ENCODE assay signal across 30 cellular contexts in genomic region chr7:2383543-2384274, GRCh38. TPM values are rescaled to one million over a fixed set of nuclear protein-coding genes. Genes with fewer than 3 reads are reported as not detected.
A peak's percentile ranks its signal among the peaks of the same experiment; 100 is the strongest.
DNase-seq lines count a peak whose midpoint lies in the region; ATAC-seq, FAIRE-seq and TF ChIP-seq lines count a peak whose summit lies in the region.
"Had no signal": no experiment of that assay in that cellular context is flagged by ENCODE, and none has a peak within 500 bp of the region (broad histone marks: within the 10 kb centered on the region; RNA-seq: fewer than 3 reads in every experiment).

No MANE protein-coding gene starts in this region.

- no peak overlapping the region for H2BK15ac ChIP-seq in H1 (ENCODE audit: low read length)

- H4K8ac ChIP-seq in H1 (ENCODE audit: extremely low read depth, insufficient read depth, low read length) = 0 out of 2 replicates have a peak overlapping the region, but pooled peaks have one; percentile 18

- H4K20me1 ChIP-seq in H1 (replicated peaks in 1 of 2; ENCODE audit: control insufficient read depth in 1 of 2, insufficient read depth in 2 of 2, low read length in 2 of 2) = peaks cover 18 to 26% of the 10 kb centered on the region in 2 experiments

- TF ChIP-seq CTCF in natural killer cell (IDR thresholded peaks at IDR 0.05) (no peak), H1 (IDR thresholded peaks at IDR 0.05; ENCODE audit: control extremely low read depth in 1 of 3, insufficient read depth in 1 of 3, low read depth in 1 of 3, low read length in 3 of 3) (no peak), omental fat pad (IDR thresholded peaks at IDR 0.05) (no peak)

- TF ChIP-seq EP300 in H1 (IDR thresholded peaks at IDR 0.05; ENCODE audit: borderline replicate concordance in 1 of 2, low read depth in 2 of 2, low read length in 2 of 2) = no peak

- CTCF ChIA-PET in H1 (lab: Charles Lee; ENCODE audit: partially characterized antibody) = interaction anchor here (0.6 to 4.6 kb wide), 17 partner anchors 10 to 172 kb away, joined by 3 to 34 read pairs (median 5); partner anchors contain the start of gene CHST12

- H3K9me3 Mint-ChIP-seq in natural killer cell treated with Interleukin-12 subunit alpha and Interleukin-12 subunit beta and Interleukin-15 and Interleukin-18, amount 100 ng/mL, for 72 hours = no peaks in the 10 kb centered on the region
- no peaks in the 10 kb centered on the region for H3K9me3 Mint-ChIP-seq in natural killer cell
- no peaks in the 10 kb centered on the region for H3K9me3 Mint-ChIP-seq in stimulated activated memory B cell treated with anti-CD40 and anti-IgM and Interleukin-4, amounts not matched to agents 10 μg/mL and 1 μg/mL and 100 μg/mL, for 72 hours
- H3K9me3 Mint-ChIP-seq: activated CD4-positive, alpha-beta T cell treated with anti-CD3 and anti-CD28 coated beads, Interleukin-2, amount 10 ng/mL, durations not matched to agents 24 days and 14 days; activated naive CD4-positive, alpha-beta T cell treated with anti-CD3 and anti-CD28 coated beads, Interleukin-2, amount 50 U/mL, for 72 hours; CD8-positive, alpha-beta T cell; IgD-negative memory B cell; mesothelial cell of epicardium; naive B cell; stimulated activated naive B cell treated with anti-CD40 and anti-IgM and Interleukin-4, amounts not matched to agents 10 μg/mL and 1 μg/mL and 100 μg/mL, for 72 hours had no signal

- H3K27ac Mint-ChIP-seq in natural killer cell treated with Interleukin-12 subunit alpha and Interleukin-12 subunit beta and Interleukin-15 and Interleukin-18, amount 100 ng/mL, for 72 hours = no peak overlapping the region
- H3K27ac Mint-ChIP-seq in natural killer cell = no peak overlapping the region
- no peak overlapping the region for H3K27ac Mint-ChIP-seq in stimulated activated memory B cell treated with anti-CD40 and anti-IgM and Interleukin-4, amounts not matched to agents 10 μg/mL and 1 μg/mL and 100 μg/mL, for 72 hours
- H3K27ac Mint-ChIP-seq: activated CD4-positive, alpha-beta T cell treated with anti-CD3 and anti-CD28 coated beads, Interleukin-2, amount 10 ng/mL, durations not matched to agents 24 days and 14 days; CD8-positive, alpha-beta T cell; IgD-negative memory B cell; mesothelial cell of epicardium; stimulated activated naive B cell treated with anti-CD40 and anti-IgM and Interleukin-4, amounts not matched to agents 10 μg/mL and 1 μg/mL and 100 μg/mL, for 72 hours had no signal

- intact Hi-C loops in natural killer cell (cut with micrococcal nuclease) = loop anchor here (10.0 kb wide), 1 partner anchor 51 kb away; no protein-coding TSS in a partner anchor

- no peaks in the 10 kb centered on the region for H3K27me3 ChIP-seq in H1 (replicated peaks in 1 of 4; ENCODE audit: control insufficient read depth in 3 of 4, extremely low read depth in 1 of 4, insufficient read depth in 3 of 4, low read length in 3 of 4)
- H3K27me3 ChIP-seq: brain microvascular endothelial cell, heart right ventricle, Peyer's patch, suprapubic skin had no signal

- ATAC-seq in natural killer cell treated with Interleukin-12 subunit alpha and Interleukin-12 subunit beta and Interleukin-15 and Interleukin-18, amount 100 ng/mL, for 72 hours = peak in 1 of 2 donors; percentile 19
- ATAC-seq in natural killer cell (no peak), omental fat pad (ENCODE audit: low FRiP score) (no peak), GM18858 (IDR thresholded peaks at IDR 0.05; ENCODE audit: unreplicated experiment) (no peak)
- ATAC-seq in stimulated activated memory B cell treated with anti-CD40 and anti-IgM and Interleukin-4, amounts not matched to agents 10 μg/mL and 1 μg/mL and 100 μg/mL, for 72 hours = no peak
- ATAC-seq: CD8-positive, alpha-beta T cell; heart right ventricle had no signal

- H2BK12ac ChIP-seq in H1 (ENCODE audit: low read depth, low read length) = no peak overlapping the region

- peaks cover 0 to 8% of the 10 kb centered on the region in 2 experiments; a peak in 1 of 4 replicates for H3K79me2 ChIP-seq in H1 (ENCODE audit: control insufficient read depth in 1 of 2, insufficient read depth in 2 of 2, low read length in 2 of 2)

- peaks cover 4% of the 10 kb centered on the region for H3K79me1 ChIP-seq in H1 (ENCODE audit: low read depth, low read length)

- no peak overlapping the region for H4K91ac ChIP-seq in H1 (replicated peaks; ENCODE audit: insufficient read length, low read length)

- H3K4me3 ChIP-seq in H1 (ENCODE audit: extremely low read depth in 1 of 4, insufficient read depth in 2 of 4, low read depth in 3 of 4, low read length in 4 of 4) = no peak overlapping the region
- H3K4me3 ChIP-seq: heart right ventricle, Peyer's patch, suprapubic skin had no signal

- H3K23me2 ChIP-seq in H1 (ENCODE audit: low read depth, low read length) = no peaks in the 10 kb centered on the region

- H2AK5ac ChIP-seq in H1 (ENCODE audit: low read depth, low read length) = no peak overlapping the region

- H3K4me1 Mint-ChIP-seq in natural killer cell treated with Interleukin-12 subunit alpha and Interleukin-12 subunit beta and Interleukin-15 and Interleukin-18, amount 100 ng/mL, for 72 hours (ENCODE audit: low read depth in 2 of 2) = peaks cover 0 to 4% of the 10 kb centered on the region in 2 donors
- peaks cover under 1 to 1% of the 10 kb centered on the region in 2 donors for H3K4me1 Mint-ChIP-seq in natural killer cell
- peaks cover 5% of the 10 kb centered on the region for H3K4me1 Mint-ChIP-seq in stimulated activated memory B cell treated with anti-CD40 and anti-IgM and Interleukin-4, amounts not matched to agents 10 μg/mL and 1 μg/mL and 100 μg/mL, for 72 hours
- H3K4me1 Mint-ChIP-seq: activated CD4-positive, alpha-beta T cell treated with anti-CD3 and anti-CD28 coated beads, Interleukin-2, amount 10 ng/mL, durations not matched to agents 24 days and 14 days; IgD-negative memory B cell; mesothelial cell of epicardium had no signal

- no peak overlapping the region for H3K27ac ChIP-seq in H1 (ENCODE audit: low read depth, low read length)
- H3K27ac ChIP-seq: brain microvascular endothelial cell, heart right ventricle, Peyer's patch, suprapubic skin had no signal

- H3K9ac ChIP-seq in H1 (replicated peaks in 1 of 4; ENCODE audit: extremely low read depth in 1 of 4, low read depth in 3 of 4, low read length in 3 of 4) = no peak overlapping the region

- no peaks in the 10 kb centered on the region for H3K27me3 Mint-ChIP-seq in natural killer cell treated with Interleukin-12 subunit alpha and Interleukin-12 subunit beta and Interleukin-15 and Interleukin-18, amount 100 ng/mL, for 72 hours
- no peaks in the 10 kb centered on the region for H3K27me3 Mint-ChIP-seq in natural killer cell (ENCODE audit: low read depth in 2 of 2)
- no peaks in the 10 kb centered on the region for H3K27me3 Mint-ChIP-seq in stimulated activated memory B cell treated with anti-CD40 and anti-IgM and Interleukin-4, amounts not matched to agents 10 μg/mL and 1 μg/mL and 100 μg/mL, for 72 hours
- H3K27me3 Mint-ChIP-seq: activated CD4-positive, alpha-beta T cell treated with anti-CD3 and anti-CD28 coated beads, Interleukin-2, amount 10 ng/mL, durations not matched to agents 24 days and 14 days; IgD-negative memory B cell; naive B cell; stimulated activated naive B cell treated with anti-CD40 and anti-IgM and Interleukin-4, amounts not matched to agents 10 μg/mL and 1 μg/mL and 100 μg/mL, for 72 hours had no signal

- no peak for TF ChIP-seq RAD21 in H1 (IDR thresholded peaks at IDR 0.05 in 1 of 2, conservative IDR thresholded peaks at IDR 0.05 in 1 of 2; ENCODE audit: low read depth in 2 of 2, low read length in 2 of 2)

- H2BK5ac ChIP-seq in H1 (ENCODE audit: low read depth, low read length) = peak overlapping the region; percentile 35; the same call in 1 of the 2 replicates

- no peaks in the 10 kb centered on the region for H3K9me3 ChIP-seq in H1 (ENCODE audit: insufficient read depth in 2 of 2, low read depth in 1 of 2, low read length in 1 of 2)
- H3K9me3 ChIP-seq: heart right ventricle, Peyer's patch, suprapubic skin had no signal

- no peak for FAIRE-seq in H1 (lab: Jason Lieb, UNC)
- FAIRE-seq: A204.1, endometrium, GM12892 had no signal

- H2BK20ac ChIP-seq in H1 (ENCODE audit: low read length) = no peak overlapping the region

- no peak overlapping the region for H3K56ac ChIP-seq in H1 (replicated peaks; ENCODE audit: insufficient read length, low read depth, low read length)

- no peak overlapping the region for H3K4ac ChIP-seq in H1 (replicated peaks; ENCODE audit: insufficient read length, low read depth, low read length)

- no peak overlapping the region for H2AFZ ChIP-seq in H1 (ENCODE audit: low read length)

- peaks cover 7% of the 10 kb centered on the region for H3K36me3 Mint-ChIP-seq in natural killer cell treated with Interleukin-12 subunit alpha and Interleukin-12 subunit beta and Interleukin-15 and Interleukin-18, amount 100 ng/mL, for 72 hours
- peaks cover 7% of the 10 kb centered on the region for H3K36me3 Mint-ChIP-seq in natural killer cell
- H3K36me3 Mint-ChIP-seq in stimulated activated memory B cell treated with anti-CD40 and anti-IgM and Interleukin-4, amounts not matched to agents 10 μg/mL and 1 μg/mL and 100 μg/mL, for 72 hours = peaks cover 55% of the 10 kb centered on the region

- DNase-seq in natural killer cell treated with Interleukin-12 subunit alpha and Interleukin-12 subunit beta and Interleukin-15 and Interleukin-18, amount 100 ng/mL, for 72 hours (ENCODE audit: low spot score) = peak; percentile 56
- DNase-seq in natural killer cell (no peak), NCI-H82 treated with DMSO at 0.1 percent for 48 hours (lab: John Stamatoyannopoulos, UW; ENCODE audit: unreplicated experiment) (peak; percentile 40), H1 (ENCODE audit: low read depth in 1 of 2, low spot score in 2 of 2) (no peak), omental fat pad (ENCODE audit: low spot score) (no peak), epidermal melanocyte (ENCODE audit: insufficient read length, low spot score) (no peak)
- DNase-seq: activated CD4-positive, alpha-beta T cell treated with anti-CD3 and anti-CD28 coated beads, Interleukin-2, amount 10 ng/mL, durations not matched to agents 24 days and 14 days; activated CD8-positive, alpha-beta memory T cell treated with anti-CD3 and anti-CD28 coated beads for 24 hours; activated effector memory CD4-positive, alpha-beta T cell treated with Interleukin-2 at 50 U/mL for 16 hours; brain microvascular endothelial cell; CD8-positive, alpha-beta T cell; foreskin melanocyte; heart right ventricle; naive B cell; NCI-H1694; NCI-H2171; NCI-H526 treated with DMSO at 0.1 percent for 48 hours; Peyer's patch; stimulated activated CD4-positive, alpha-beta T cell treated with anti-CD3 and anti-CD28 coated beads, Interleukin-15, amount 100 ng/mL, for 24 hours; stimulated activated naive B cell treated with anti-CD40 and anti-IgM and Interleukin-4, amounts not matched to agents 10 μg/mL and 1 μg/mL and 100 μg/mL, for 72 hours; T-helper 9 cell had no signal

- H4K5ac ChIP-seq in H1 (ENCODE audit: insufficient read length, low read depth, low read length) = no peak overlapping the region

- H3K36me3 ChIP-seq in H1 (ENCODE audit: control insufficient read depth in 2 of 4, insufficient read depth in 4 of 4, low read length in 3 of 4) = peaks cover 18 to 30% (median 24%) of the 10 kb centered on the region in 4 experiments; a peak in 7 of 8 replicates

- H3K18ac ChIP-seq in H1 (ENCODE audit: extremely low read depth, low read length) = no peak overlapping the region

- POLR2A ChIA-PET in H1 (lab: Charles Lee; ENCODE audit: partially characterized antibody) = interaction anchor here (0.8 to 2.9 kb wide), 8 partner anchors 10 to 52 kb away, joined by 3 to 14 read pairs (median 4); partner anchors contain the start of gene EIF3B

- no peak overlapping the region for H3K4me3 Mint-ChIP-seq in natural killer cell treated with Interleukin-12 subunit alpha and Interleukin-12 subunit beta and Interleukin-15 and Interleukin-18, amount 100 ng/mL, for 72 hours
- no peak overlapping the region for H3K4me3 Mint-ChIP-seq in natural killer cell
- H3K4me3 Mint-ChIP-seq in stimulated activated memory B cell treated with anti-CD40 and anti-IgM and Interleukin-4, amounts not matched to agents 10 μg/mL and 1 μg/mL and 100 μg/mL, for 72 hours = no peak overlapping the region
- H3K4me3 Mint-ChIP-seq: activated CD4-positive, alpha-beta T cell treated with anti-CD3 and anti-CD28 coated beads, Interleukin-2, amount 10 ng/mL, durations not matched to agents 24 days and 14 days; CD8-positive, alpha-beta T cell; mesothelial cell of epicardium; naive B cell; stimulated activated naive B cell treated with anti-CD40 and anti-IgM and Interleukin-4, amounts not matched to agents 10 μg/mL and 1 μg/mL and 100 μg/mL, for 72 hours had no signal

- 95% methylated on average over 22 of the region's 29 CpGs; no CpG with 5 or more reads in 1 of the 2 experiments for WGBS in H1 (ENCODE audit: extremely low coverage in 1 of 2, insufficient coverage in 1 of 2, insufficient read length in 1 of 2, insufficient replicate concordance in 2 of 2, low coverage in 1 of 2, low lambda C conversion rate in 2 of 2, missing lambda C conversion rate in 1 of 2), 2 experiments

- peaks cover 0 to 5% (median 0%) of the 10 kb centered on the region in 4 experiments; a peak in 1 of 7 replicates for H3K4me1 ChIP-seq in H1 (replicated peaks in 1 of 4; ENCODE audit: control insufficient read depth in 3 of 4, insufficient read depth in 4 of 4, low read length in 3 of 4)
- H3K4me1 ChIP-seq: Peyer's patch, suprapubic skin had no signal

- no peak overlapping the region for H3K4me2 ChIP-seq in H1 (ENCODE audit: insufficient read depth in 1 of 2, low read depth in 2 of 2, low read length in 2 of 2)

- no peak overlapping the region for H2BK120ac ChIP-seq in H1 (replicated peaks; ENCODE audit: low read depth, low read length)

- H3K23ac ChIP-seq in H1 (ENCODE audit: insufficient read length) = no peak overlapping the region

- TF ChIP-seq POLR2A in H1 (IDR thresholded peaks at IDR 0.05; ENCODE audit: control extremely low read depth in 1 of 2, low read depth in 2 of 2, low read length in 2 of 2) = no peak

- no peak overlapping the region for H3K14ac ChIP-seq in H1 (ENCODE audit: insufficient read length)

RNA-seq across cellular contexts. Expression of gene CHST12, which starts 19.7 kb away (rescaled TPM):
- 10 to 100 TPM; 29.6 to 31.7 TPM for total RNA-seq in natural killer cell treated with Interleukin-12 subunit alpha and Interleukin-12 subunit beta and Interleukin-15 and Interleukin-18, amount 100 ng/mL, for 72 hours
- total RNA-seq in natural killer cell (100 to 1,000 TPM; 102 to 159 (median 124) TPM), omental fat pad (10 to 100 TPM in 3 of 4 donors, 1 to 10 TPM in 1; 7.9 to 18.3 (median 11.3) TPM)
- total RNA-seq in H1 (2021; fragmentation: NEBNext Ultra II Directional; extraction: Animal tissue kit (Norgen Biotek cat#: 25700)) = 13.4 and 18.2 TPM in 2 replicates
- polyA plus RNA-seq in H1 (2011; rRNA removed) = 24.1 and 28.0 TPM in 2 replicates
- 13.3 TPM for polyA plus RNA-seq in H1 (2011; cell fraction: cytosol; rRNA removed)
- polyA plus RNA-seq in H1 (2011; cell fraction: nucleus; rRNA removed) = 14.9 TPM
- polyA plus RNA-seq in H1 (2012, experiment 1 of 2) = 9.4 to 12.3 TPM (median 11.3 TPM) in 4 replicates
- polyA plus RNA-seq in H1 (2012, experiment 2 of 2) = 9.6 TPM
- 20.2 TPM for polyA plus RNA-seq in H1 (2013, experiment 1 of 2)
- 21.4 TPM for polyA plus RNA-seq in H1 (2013, experiment 2 of 2)
- 5.8 and 7.4 TPM in 2 replicates for polyA minus RNA-seq in H1 (2011; rRNA and poly(A)+ RNA removed)
- 16.1 TPM for polyA minus RNA-seq in H1 (2011; cell fraction: cytosol; rRNA and poly(A)+ RNA removed)
- polyA minus RNA-seq in H1 (2011; cell fraction: nucleus; rRNA and poly(A)+ RNA removed) = 8.9 TPM

RNA-seq across cellular contexts. Expression of gene EIF3B, which starts 29.1 kb away (rescaled TPM):
- total RNA-seq in natural killer cell treated with Interleukin-12 subunit alpha and Interleukin-12 subunit beta and Interleukin-15 and Interleukin-18, amount 100 ng/mL, for 72 hours = 100 to 1,000 TPM; 229 to 348 TPM
- total RNA-seq in natural killer cell (100 to 1,000 TPM; 194 to 219 (median 197) TPM), omental fat pad (100 to 1,000 TPM; 116 to 251 (median 122) TPM)
- total RNA-seq in H1 (2021; fragmentation: NEBNext Ultra II Directional; extraction: Animal tissue kit (Norgen Biotek cat#: 25700)) = 306 and 316 TPM in 2 replicates
- 167 and 211 TPM in 2 replicates for polyA plus RNA-seq in H1 (2011; rRNA removed)
- polyA plus RNA-seq in H1 (2011; cell fraction: cytosol; rRNA removed) = 181 TPM
- 316 TPM for polyA plus RNA-seq in H1 (2011; cell fraction: nucleus; rRNA removed)
- 268 to 336 TPM (median 277 TPM) in 4 replicates for polyA plus RNA-seq in H1 (2012, experiment 1 of 2)
- polyA plus RNA-seq in H1 (2012, experiment 2 of 2) = 155 TPM
- polyA plus RNA-seq in H1 (2013, experiment 1 of 2) = 177 TPM
- 161 TPM for polyA plus RNA-seq in H1 (2013, experiment 2 of 2)
- 182 and 192 TPM in 2 replicates for polyA minus RNA-seq in H1 (2011; rRNA and poly(A)+ RNA removed)
- polyA minus RNA-seq in H1 (2011; cell fraction: cytosol; rRNA and poly(A)+ RNA removed) = 142 TPM
- polyA minus RNA-seq in H1 (2011; cell fraction: nucleus; rRNA and poly(A)+ RNA removed) = 129 TPM

Comparison
In these comparisons a context has a peak if more than half of its experiments do, and no peak if none do; other contexts are left out.
1. DNase-seq: peak in natural killer cell treated with Interleukin-12 subunit alpha and Interleukin-12 subunit beta and Interleukin-15 and Interleukin-18, amount 100 ng/mL, for 72 hours (single experiment) and NCI-H82 treated with DMSO at 0.1 percent for 48 hours (single experiment); none in natural killer cell (single experiment), H1 (0 of 2), omental fat pad (single experiment) and epidermal melanocyte (single experiment).